In genomic region chr6:52491203-52492069, GRCh38 we compare ENCODE assay signal across 9 cellular contexts.
A peak's percentile ranks its signal among the peaks of the same experiment; 100 is the strongest.
DNase-seq lines count a peak whose midpoint lies in the region; ATAC-seq and TF ChIP-seq lines count a peak whose summit lies in the region.
"Had no signal": no experiment of that assay in that cellular context is flagged by ENCODE, and none has a peak within 500 bp of the region (broad histone marks: within the 10 kb centered on the region; RNA-seq: fewer than 3 reads in every experiment).

No MANE protein-coding gene starts in this region.

- H3K27ac Mint-ChIP-seq in memory B cell = peak overlapping the region; percentile 100

- no peaks in the 10 kb centered on the region for H3K27me3 Mint-ChIP-seq in memory B cell

- no peaks in the 10 kb centered on the region for H3F3A ChIP-seq in smooth muscle cell (ENCODE audit: low read depth)

- H3K36me3 ChIP-seq in smooth muscle cell (ENCODE audit: low read depth) = no peaks in the 10 kb centered on the region

- H4K20me1 ChIP-seq in smooth muscle cell (ENCODE audit: low read depth) = no peaks in the 10 kb centered on the region

- no peaks in the 10 kb centered on the region for H3K27me3 ChIP-seq in smooth muscle cell (ENCODE audit: low read depth)

- H3K4me3 ChIP-seq in smooth muscle cell = no peak overlapping the region

- no peak for TF ChIP-seq CTCF in smooth muscle cell (IDR thresholded peaks at IDR 0.05; ENCODE audit: borderline replicate concordance, insufficient read depth, poor library complexity, severe bottlenecking)

- H2AFZ ChIP-seq in smooth muscle cell (ENCODE audit: low read depth) = no peak overlapping the region

- no peaks in the 10 kb centered on the region for H3K79me2 ChIP-seq in smooth muscle cell (ENCODE audit: low read depth)

- peaks cover 46% of the 10 kb centered on the region for H3K4me1 Mint-ChIP-seq in memory B cell

- peaks cover 2% of the 10 kb centered on the region for H3K9me3 Mint-ChIP-seq in memory B cell

- H3K27ac ChIP-seq in smooth muscle cell (ENCODE audit: low read depth) = no peak overlapping the region

- WGBS in smooth muscle cell (ENCODE audit: low lambda C conversion rate) = 83% methylated on average over 14 of the region's 14 CpGs

- H3K36me3 Mint-ChIP-seq in memory B cell = peaks cover 12% of the 10 kb centered on the region

- DNase-seq in memory B cell (ENCODE audit: low spot score in 2 of 2) (peak; percentile 29 to 31), HUDEP-2 (lab: John Stamatoyannopoulos, UW; ENCODE audit: unreplicated experiment in 76 of 76) (no peak), smooth muscle cell (lab: John Stamatoyannopoulos, UW; ENCODE audit: unreplicated experiment) (no peak)
- DNase-seq: activated CD4-positive, alpha-beta T cell treated with anti-CD3 and anti-CD28 coated beads for 4 hours had no signal

- H3K9me3 ChIP-seq in smooth muscle cell (replicated peaks; ENCODE audit: low read depth) = no peaks in the 10 kb centered on the region

- TF ChIP-seq POLR2A in GM18505 (IDR thresholded peaks at IDR 0.05; ENCODE audit: borderline replicate concordance, extremely low read depth, insufficient read depth, insufficient read length) = peak; percentile 56

- no peaks in the 10 kb centered on the region for H3K4me1 ChIP-seq in smooth muscle cell (ENCODE audit: low read depth)

- peak overlapping the region; percentile 75 for H3K4me3 Mint-ChIP-seq in memory B cell

- no peak overlapping the region for H3K4me2 ChIP-seq in smooth muscle cell

- no peak overlapping the region for H3K9ac ChIP-seq in smooth muscle cell (ENCODE audit: low read depth)

- ATAC-seq in GM18505 (IDR thresholded peaks at IDR 0.05; ENCODE audit: unreplicated experiment) = peak; percentile 70
- peak; percentile 58 for ATAC-seq in GM21619 (IDR thresholded peaks at IDR 0.05; ENCODE audit: unreplicated experiment)
- peak; percentile 59 for ATAC-seq in HG03565 (IDR thresholded peaks at IDR 0.05; ENCODE audit: unreplicated experiment)
- ATAC-seq in memory B cell (ENCODE audit: low read depth) = peak; percentile 62
- ATAC-seq in HG03457 (IDR thresholded peaks at IDR 0.05; ENCODE audit: unreplicated experiment) = no peak
- no peak; the same call in 2 of the 3 replicates for ATAC-seq in SK-N-SH treated with all-trans-retinoic acid at 6 μM for 48 hours

TF ChIP-seq in SK-N-SH treated with all-trans-retinoic acid at 6 μM for 48 hours, 23 proteins besides CTCF, POLR2A, EP300 and RAD21:
- TF ChIP-seq POU6F1 (CRISPR knock-in tag; IDR thresholded peaks at IDR 0.05; ENCODE audit: borderline replicate concordance, low read depth) = no peak

Comparison
In these comparisons a context has a peak if more than half of its experiments do, and no peak if none do; other contexts are left out.
1. ATAC-seq: peak in GM18505 (single experiment), GM21619 (single experiment), HG03565 (single experiment) and memory B cell (single experiment); none in HG03457 (single experiment) and SK-N-SH treated with all-trans-retinoic acid at 6 μM for 48 hours (single experiment).
2. DNase-seq: peak in memory B cell (2 of 2); none in HUDEP-2 (0 of 76) and smooth muscle cell (single experiment).